Comparison of ENCODE assay signal across 8 cellular contexts in genomic region chr20:63520594-63520938, GRCh38. TPM values are rescaled to one million over a fixed set of nuclear protein-coding genes. Genes with fewer than 3 reads are reported as not detected.
A peak's percentile ranks its signal among the peaks of the same experiment; 100 is the strongest.
DNase-seq lines count a peak whose midpoint lies in the region; FAIRE-seq and TF ChIP-seq lines count a peak whose summit lies in the region.

Gene PPDPF, plus strand, starts transcription at chr20:63520765. Its CDS starts 544 bp downstream, at chr20:63521309.

- peaks cover 14% of the 10 kb centered on the region for H3K4me1 ChIP-seq in astrocyte (ENCODE audit: insufficient read depth, low read length)
- H3K4me1 ChIP-seq in hepatocyte (ENCODE audit: insufficient read depth) = peaks cover 13% of the 10 kb centered on the region
- peaks cover 0 to 26% of the 10 kb centered on the region in 2 donors for H3K4me1 ChIP-seq in uterus

- H3K4me1 Mint-ChIP-seq in astrocyte (ENCODE audit: low read depth, unreplicated experiment) = peaks cover 2% of the 10 kb centered on the region

- H3K27me3 Mint-ChIP-seq in astrocyte (ENCODE audit: low read depth, unreplicated experiment) = no peaks in the 10 kb centered on the region

- H3K79me2 ChIP-seq in astrocyte (ENCODE audit: insufficient read depth, low read length) (peaks cover 28% of the 10 kb centered on the region), hepatocyte (peaks cover 16% of the 10 kb centered on the region)

- H3K4me3 ChIP-seq in GM08714 (ENCODE audit: low read length) (peak within 1 kb of the TSS; percentile 73), astrocyte (ENCODE audit: insufficient read depth, low read depth, low read length) (peak within 1 kb of the TSS; percentile 92), hepatocyte (peak within 1 kb of the TSS; percentile 99), uterus (peak within 1 kb of the TSS; percentile 77 to 94)

- H3K27me3 ChIP-seq in astrocyte (ENCODE audit: insufficient read depth, low read length) (no peaks in the 10 kb centered on the region), hepatocyte (no peaks in the 10 kb centered on the region), uterus (no peaks in the 10 kb centered on the region)

- peak within 1 kb of the TSS; percentile 75 for H3K27ac Mint-ChIP-seq in astrocyte (ENCODE audit: unreplicated experiment)

- peaks cover 18% of the 10 kb centered on the region for H3K36me3 Mint-ChIP-seq in astrocyte (ENCODE audit: low read depth, unreplicated experiment)

- intact Hi-C loops in uterus (cut with DNase I; ENCODE audit: low total_unique reads) = no loop called here

- peak within 1 kb of the TSS; percentile 88 for H2AFZ ChIP-seq in astrocyte (ENCODE audit: low read depth, low read length)
- H2AFZ ChIP-seq in hepatocyte = peak within 1 kb of the TSS; percentile 98

- H4K20me1 ChIP-seq in astrocyte (ENCODE audit: insufficient read depth, low read length) (peaks cover 41% of the 10 kb centered on the region), hepatocyte (ENCODE audit: insufficient read depth, poor library complexity, severe bottlenecking) (peaks cover 24% of the 10 kb centered on the region)

- H3K27ac ChIP-seq in astrocyte (ENCODE audit: low read depth, low read length) = peak within 1 kb of the TSS; percentile 85
- peak within 1 kb of the TSS; percentile 98 for H3K27ac ChIP-seq in hepatocyte
- peak within 1 kb of the TSS; percentile 90 to 93 for H3K27ac ChIP-seq in uterus

- peak; percentile 45 for DNase-seq in H4 (ENCODE audit: low spot score)
- peak; percentile 74 for DNase-seq in M059J (ENCODE audit: low read depth)
- DNase-seq in T-helper 22 cell (ENCODE audit: low read depth) = peak; percentile 71
- DNase-seq in astrocyte (ENCODE audit: low read depth) = peak; percentile 41
- peak; percentile 95 for DNase-seq in hepatocyte (ENCODE audit: low spot score)
- DNase-seq in renal cortical epithelial cell (ENCODE audit: low read depth) = no peak
- peak; percentile 80 to 83 for DNase-seq in uterus

- FAIRE-seq in astrocyte (lab: Jason Lieb, UNC) = no peak

- no peaks in the 10 kb centered on the region for H3K36me3 ChIP-seq in astrocyte (ENCODE audit: insufficient read depth, low read length)
- no peaks in the 10 kb centered on the region for H3K36me3 ChIP-seq in hepatocyte (replicated peaks; ENCODE audit: insufficient read depth, low read depth)
- no peaks in the 10 kb centered on the region for H3K36me3 ChIP-seq in uterus

- TF ChIP-seq CTCF in astrocyte (IDR thresholded peaks at IDR 0.05; ENCODE audit: insufficient read depth, low read depth, low read length) = no peak
- TF ChIP-seq CTCF in hepatocyte (IDR thresholded peaks at IDR 0.05; ENCODE audit: poor library complexity) = no peak
- no peak for TF ChIP-seq CTCF in uterus (IDR thresholded peaks at IDR 0.05)

- WGBS in hepatocyte (ENCODE audit: low lambda C conversion rate, missing lambda C conversion rate) = 0% methylated on average over 10 of the region's 54 CpGs

- no peaks in the 10 kb centered on the region for H3K9me3 Mint-ChIP-seq in astrocyte (ENCODE audit: unreplicated experiment)

- peak; percentile 78 to 97 for TF ChIP-seq POLR2A in uterus (IDR thresholded peaks at IDR 0.05)

- peak within 1 kb of the TSS; percentile 91 for H3K4me3 Mint-ChIP-seq in astrocyte (ENCODE audit: unreplicated experiment)

- no peaks in the 10 kb centered on the region for H3K9me3 ChIP-seq in astrocyte (ENCODE audit: insufficient read depth, low read depth, low read length)
- no peaks in the 10 kb centered on the region for H3K9me3 ChIP-seq in hepatocyte (ENCODE audit: low read depth)
- H3K9me3 ChIP-seq in uterus = no peaks in the 10 kb centered on the region

- H3K9me2 ChIP-seq in hepatocyte (replicated peaks; ENCODE audit: insufficient read depth) = no peaks in the 10 kb centered on the region

- peak within 1 kb of the TSS; percentile 91 for H3K9ac ChIP-seq in astrocyte (ENCODE audit: low read length)

- H3K4me2 ChIP-seq in astrocyte (ENCODE audit: low read length) = peak within 1 kb of the TSS; percentile 100
- peak within 1 kb of the TSS; percentile 99 for H3K4me2 ChIP-seq in hepatocyte

RNA-seq across cellular contexts. Expression of gene PPDPF, which starts in this region (rescaled TPM):
- total RNA-seq in H4 (2014; rRNA removed; shearing (Covaris generic)) = 93.2 and 126 TPM in 2 replicates
- total RNA-seq in M059J (2014; rRNA removed; shearing (Covaris generic)) = 263 and 328 TPM in 2 replicates
- total RNA-seq in astrocyte = 251 and 268 TPM in 2 replicates
- 47.6 and 55.1 TPM in 2 replicates for total RNA-seq in hepatocyte
- 330 and 333 TPM in 2 replicates for polyA plus RNA-seq in hepatocyte
- total RNA-seq in renal cortical epithelial cell = 7.3 and 49.8 TPM in 2 replicates
- total RNA-seq in uterus = 100 to 1,000 TPM in 2 of 4 donors, 10 to 100 TPM in 2; 35.8 to 200 (median 88.6) TPM
